Comparison of ENCODE assay signal across 15 cellular contexts in genomic region chr12:39605501-39605900, GRCh38. TPM values are rescaled to one million over a fixed set of nuclear protein-coding genes. Genes with fewer than 3 reads are reported as not detected.
DNase-seq lines count a peak whose midpoint lies in the region; ATAC-seq and TF ChIP-seq lines count a peak whose summit lies in the region.
"Had no signal": no experiment of that assay in that cellular context is flagged by ENCODE, and none has a peak within 500 bp of the region (broad histone marks: within the 10 kb centered on the region; RNA-seq: fewer than 3 reads in every experiment).

No MANE protein-coding gene starts in this region.

- no peak overlapping the region for H3K9ac ChIP-seq in HUES48 (ENCODE audit: low read depth, low read length)

- intact Hi-C loops in left lung (cut with DNase I): no loop called here
- intact Hi-C loops in upper lobe of right lung (cut with DNase I): no loop called here

- TF ChIP-seq CTCF in brain microvascular endothelial cell (IDR thresholded peaks at IDR 0.05; ENCODE audit: low read depth, low read length, missing control alignments): no peak
- no peak for TF ChIP-seq CTCF in left lung (IDR thresholded peaks at IDR 0.05)
- TF ChIP-seq CTCF in upper lobe of right lung (IDR thresholded peaks at IDR 0.05): no peak

- H3K4me1 ChIP-seq in HUES48 (ENCODE audit: control insufficient read depth, insufficient read depth, low read length) (no peaks in the 10 kb centered on the region; the same call in 1 of the 2 replicates), left lung (no peaks in the 10 kb centered on the region), upper lobe of right lung (no peaks in the 10 kb centered on the region)
- H3K4me1 ChIP-seq: tibial nerve had no signal

- H3K4me3 ChIP-seq in HUES48 (ENCODE audit: low read depth, low read length) (no peak overlapping the region), brain microvascular endothelial cell (ENCODE audit: low read depth, low read length) (no peak overlapping the region), left lung (no peak overlapping the region), upper lobe of right lung (no peak overlapping the region)
- H3K4me3 ChIP-seq: tibial nerve had no signal

- H3K27ac ChIP-seq in HUES48 (ENCODE audit: low read depth, low read length) (peak overlapping the region; percentile 31), brain microvascular endothelial cell (no peak overlapping the region), left lung (no peak overlapping the region), upper lobe of right lung (no peak overlapping the region)
- H3K27ac ChIP-seq: C4-2B, HL-60, tibial nerve had no signal

- no peak for TF ChIP-seq POLR2A in erythroblast (IDR thresholded peaks at IDR 0.05; ENCODE audit: low read length)

- ATAC-seq in left lung: peak; percentile 47
- ATAC-seq in GM19463 (IDR thresholded peaks at IDR 0.05; ENCODE audit: unreplicated experiment): no peak
- ATAC-seq in upper lobe of right lung: no peak

- no peaks in the 10 kb centered on the region for H3K27me3 ChIP-seq in HUES48 (ENCODE audit: control insufficient read depth, insufficient read depth, low read length)
- H3K27me3 ChIP-seq in brain microvascular endothelial cell (replicated peaks): no peaks in the 10 kb centered on the region
- H3K27me3 ChIP-seq in left lung: no peaks in the 10 kb centered on the region
- no peaks in the 10 kb centered on the region for H3K27me3 ChIP-seq in upper lobe of right lung
- H3K27me3 ChIP-seq: tibial nerve had no signal

- in situ Hi-C loops in brain microvascular endothelial cell (cut with HindIII; ENCODE audit: low pct_ligation_motif_present, low sequenced_read_pairs): no loop called here

- no peaks in the 10 kb centered on the region for H3K36me3 ChIP-seq in HUES48 (ENCODE audit: control insufficient read depth, insufficient read depth, low read length)
- no peaks in the 10 kb centered on the region for H3K36me3 ChIP-seq in brain microvascular endothelial cell (replicated peaks)
- no peaks in the 10 kb centered on the region for H3K36me3 ChIP-seq in left lung
- H3K36me3 ChIP-seq in upper lobe of right lung: no peaks in the 10 kb centered on the region
- H3K36me3 ChIP-seq: tibial nerve had no signal

- DNase-seq in EL (peak; percentile 1), brain microvascular endothelial cell (peak; percentile 7), left lung (no peak), D341Med (ENCODE audit: low spot score) (no peak), erythroblast (lab: John Stamatoyannopoulos, UW) (no peak), upper lobe of right lung (no peak)
- DNase-seq: activated CD4-positive, alpha-beta T cell treated with anti-CD3 and anti-CD28 coated beads, Interleukin-2, amount 50 U/mL, for 48 hours; MM.1S; naive B cell; SHP77 treated with DMSO at 0.1 percent for 48 hours had no signal

- H3K9me3 ChIP-seq in HUES48 (ENCODE audit: control insufficient read depth, insufficient read depth, low read length) (no peaks in the 10 kb centered on the region), left lung (no peaks in the 10 kb centered on the region), upper lobe of right lung (no peaks in the 10 kb centered on the region)
- H3K9me3 ChIP-seq: tibial nerve had no signal

RNA-seq across cellular contexts. Expression of gene ABCD2, which starts 14.1 kb away (rescaled TPM):
- total RNA-seq in left lung: under 1 TPM; 0.20 to 0.52 TPM
- 0.46 TPM for total RNA-seq in upper lobe of right lung

Comparison
In these comparisons a context has a peak if more than half of its experiments do, and no peak if none do; other contexts are left out.
1. DNase-seq: peak in EL (single experiment) and brain microvascular endothelial cell (single experiment); none in left lung (0 of 2), D341Med (single experiment), erythroblast (0 of 2) and upper lobe of right lung (single experiment).